ENCODE assay signal across 9 cellular contexts in genomic region chr1:243496173-243496553, GRCh38.
DNase-seq lines count a peak whose midpoint lies in the region; ATAC-seq and TF ChIP-seq lines count a peak whose summit lies in the region.
"Had no signal": no experiment of that assay in that cellular context is flagged by ENCODE, and none has a peak within 500 bp of the region (broad histone marks: within the 10 kb centered on the region; RNA-seq: fewer than 3 reads in every experiment).

No MANE protein-coding gene starts in this region.

- H3K36me3 Mint-ChIP-seq in CD8-positive, alpha-beta T cell, result peaks cover 26% of the 10 kb centered on the region
- no peaks in the 10 kb centered on the region for H3K36me3 Mint-ChIP-seq in Caco-2 (ENCODE audit: insufficient read depth, unreplicated experiment)

- no peaks in the 10 kb centered on the region for H3K9me3 ChIP-seq in CD8-positive, alpha-beta T cell (ENCODE audit: low read length)
- no peaks in the 10 kb centered on the region for H3K9me3 ChIP-seq in SJCRH30 (replicated peaks)
- no peaks in the 10 kb centered on the region for H3K9me3 ChIP-seq in Caco-2

- peak overlapping the region; percentile 60 for H3K27ac Mint-ChIP-seq in CD8-positive, alpha-beta T cell
- H3K27ac Mint-ChIP-seq in Caco-2 (ENCODE audit: unreplicated experiment), result no peak overlapping the region

- H3K9ac ChIP-seq in rectal smooth muscle tissue (ENCODE audit: low read length), result no peak overlapping the region

- CTCF ChIA-PET in CD8-positive, alpha-beta T cell (lab: Charles Lee), result no interaction called here
- CTCF ChIA-PET in Caco-2 (lab: Charles Lee), result no interaction called here

- no peak overlapping the region for H3K4me3 Mint-ChIP-seq in CD8-positive, alpha-beta T cell
- no peak overlapping the region for H3K4me3 Mint-ChIP-seq in Caco-2 (ENCODE audit: unreplicated experiment)

- POLR2A ChIA-PET in CD8-positive, alpha-beta T cell (lab: Charles Lee), result no interaction called here
- POLR2A ChIA-PET in Caco-2 (lab: Charles Lee), result no interaction called here

- no peaks in the 10 kb centered on the region for H3K9me3 Mint-ChIP-seq in CD8-positive, alpha-beta T cell
- no peaks in the 10 kb centered on the region for H3K9me3 Mint-ChIP-seq in Caco-2 (ENCODE audit: unreplicated experiment)

- no peak for ATAC-seq in CD8-positive, alpha-beta T cell
- peak; percentile 51 to 56 for ATAC-seq in left cardiac atrium
- ATAC-seq in GM18909 (IDR thresholded peaks at IDR 0.05; ENCODE audit: poor library complexity, unreplicated experiment), result no peak
- no peak for ATAC-seq in GM18870 (IDR thresholded peaks at IDR 0.05; ENCODE audit: unreplicated experiment)

- H3K27me3 Mint-ChIP-seq in CD8-positive, alpha-beta T cell (ENCODE audit: low read depth), result no peaks in the 10 kb centered on the region
- H3K27me3 Mint-ChIP-seq in Caco-2 (ENCODE audit: insufficient read depth, unreplicated experiment), result no peaks in the 10 kb centered on the region

- intact Hi-C loops in CD8-positive, alpha-beta T cell (cut with DNase I, micrococcal nuclease), result no loop called here
- intact Hi-C loops in left cardiac atrium (cut with DNase I), result no loop called here
- intact Hi-C loops in Caco-2 (cut with micrococcal nuclease; ENCODE audit: unreplicated experiment), result no loop called here

- H3K27me3 ChIP-seq in CD8-positive, alpha-beta T cell (ENCODE audit: insufficient read depth, low read length), result no peaks in the 10 kb centered on the region
- H3K27me3 ChIP-seq in SJCRH30 (no peaks in the 10 kb centered on the region), rectal smooth muscle tissue (ENCODE audit: control insufficient read depth, insufficient read depth, low read length) (no peaks in the 10 kb centered on the region), Caco-2 (replicated peaks; ENCODE audit: control insufficient read depth, insufficient read depth, low read length) (no peaks in the 10 kb centered on the region)

- TF ChIP-seq CTCF in CD8-positive, alpha-beta T cell (IDR thresholded peaks at IDR 0.05), result no peak
- no peak for TF ChIP-seq CTCF in Caco-2 (IDR thresholded peaks at IDR 0.05; ENCODE audit: insufficient read depth in 1 of 2, low read depth in 1 of 2, low read length in 1 of 2, severe bottlenecking in 1 of 2, unreplicated experiment in 1 of 2)

- no peak overlapping the region for H3K4me3 ChIP-seq in CD8-positive, alpha-beta T cell (ENCODE audit: low read depth, low read length)
- H3K4me3 ChIP-seq in SJCRH30 (no peak overlapping the region), rectal smooth muscle tissue (ENCODE audit: low read length) (no peak overlapping the region), Caco-2 (ENCODE audit: low read depth, low read length) (no peak overlapping the region)

- no TSS peak for BruUV-seq in Caco-2 (replicated peaks; lab: Mats Ljungman, UMichigan)

- H3K27ac ChIP-seq in CD8-positive, alpha-beta T cell (ENCODE audit: low read depth, low read length), result no peak overlapping the region
- H3K27ac ChIP-seq in SJCRH30, result peak overlapping the region; percentile 28; the same call in 1 of the 2 replicates
- peak overlapping the region; percentile 51 for H3K27ac ChIP-seq in rectal smooth muscle tissue (ENCODE audit: low read depth, low read length)

- H3K4me1 Mint-ChIP-seq in CD8-positive, alpha-beta T cell (ENCODE audit: low read depth), result no peaks in the 10 kb centered on the region
- H3K4me1 Mint-ChIP-seq in Caco-2 (ENCODE audit: low read depth, unreplicated experiment), result no peaks in the 10 kb centered on the region

- no peaks in the 10 kb centered on the region for H3K4me1 ChIP-seq in CD8-positive, alpha-beta T cell (ENCODE audit: insufficient read depth, low read length)
- H3K4me1 ChIP-seq in SJCRH30 (peaks cover 8% of the 10 kb centered on the region), rectal smooth muscle tissue (ENCODE audit: control insufficient read depth, insufficient read depth, low read length) (peaks cover 10% of the 10 kb centered on the region), Caco-2 (no peaks in the 10 kb centered on the region)

- no peaks in the 10 kb centered on the region for H3K36me3 ChIP-seq in CD8-positive, alpha-beta T cell (ENCODE audit: insufficient read depth, low read length)
- H3K36me3 ChIP-seq in SJCRH30 (no peaks in the 10 kb centered on the region), rectal smooth muscle tissue (ENCODE audit: control insufficient read depth, insufficient read depth, low read length) (peaks cover 3% of the 10 kb centered on the region), Caco-2 (ENCODE audit: control insufficient read depth, insufficient read depth, low read length) (no peaks in the 10 kb centered on the region)

- no peak for DNase-seq in CD8-positive, alpha-beta T cell
- DNase-seq in SJCRH30, result peak; percentile 18 to 40
- DNase-seq in left cardiac atrium, result peak; percentile 50
- DNase-seq in Caco-2, result no peak
- DNase-seq in GDM1 (lab: John Stamatoyannopoulos, UW), result no peak
- DNase-seq: activated effector memory CD4-positive, alpha-beta T cell treated with anti-CD3 and anti-CD28 coated beads, Interleukin-2, amount 50 U/mL, for 16 hours had no signal

Comparison
In these comparisons a context has a peak if more than half of its experiments do, and no peak if none do; other contexts are left out.
1. ATAC-seq: peak in left cardiac atrium (2 of 2); none in CD8-positive, alpha-beta T cell (single experiment), GM18909 (single experiment) and GM18870 (single experiment).
2. DNase-seq: peak in SJCRH30 (2 of 2) and left cardiac atrium (single experiment); none in CD8-positive, alpha-beta T cell (0 of 7), Caco-2 (0 of 2) and GDM1 (single experiment).